8 cellular contexts compared by ENCODE assay signal in genomic region chr4:92387459-92388069, GRCh38.
DNase-seq lines count a peak whose midpoint lies in the region; ATAC-seq and TF ChIP-seq lines count a peak whose summit lies in the region.

No MANE protein-coding gene starts in this region.

- no peak overlapping the region for H3K27ac ChIP-seq in SK-N-MC
- no peak overlapping the region for H3K27ac ChIP-seq in testis

- TF ChIP-seq CTCF in testis (IDR thresholded peaks at IDR 0.05), result peak in 2 of 3 experiments; percentile 29 to 49

- no peak overlapping the region for H3K9ac ChIP-seq in SK-N-MC (ENCODE audit: insufficient read length)

- no peak overlapping the region for H3K27ac Mint-ChIP-seq in activated CD4-positive, alpha-beta memory T cell treated with anti-CD3 and anti-CD28 coated beads for 36 hours

- no peaks in the 10 kb centered on the region for H3K27me3 Mint-ChIP-seq in activated CD4-positive, alpha-beta memory T cell treated with anti-CD3 and anti-CD28 coated beads for 36 hours

- POLR2A ChIA-PET in activated CD4-positive, alpha-beta memory T cell treated with anti-CD3 and anti-CD28 coated beads for 36 hours (lab: Charles Lee), result no interaction called here

- ATAC-seq in GM21528 (IDR thresholded peaks at IDR 0.05; ENCODE audit: low FRiP score, unreplicated experiment), result peak; percentile 74

- no peak for TF ChIP-seq POLR2A in testis (IDR thresholded peaks at IDR 0.05)

- H3K36me3 ChIP-seq in SK-N-MC (ENCODE audit: insufficient read depth, low read length) (no peaks in the 10 kb centered on the region), testis (ENCODE audit: low read depth, missing control alignments) (no peaks in the 10 kb centered on the region)

- H3K9me3 ChIP-seq in SK-N-MC (ENCODE audit: low read depth, low read length) (no peaks in the 10 kb centered on the region), testis (no peaks in the 10 kb centered on the region)

- intact Hi-C loops in testis (cut with DNase I; ENCODE audit: low total_unique reads), result no loop called here
- intact Hi-C loops in activated CD4-positive, alpha-beta memory T cell treated with anti-CD3 and anti-CD28 coated beads for 36 hours (cut with micrococcal nuclease), result loop anchor here (5.0 kb wide), 1 partner anchor 1970 kb away; no protein-coding TSS in a partner anchor

- H3K27me3 ChIP-seq in testis, result no peaks in the 10 kb centered on the region

- no peak overlapping the region for H3K4me3 Mint-ChIP-seq in activated CD4-positive, alpha-beta memory T cell treated with anti-CD3 and anti-CD28 coated beads for 36 hours

- 92 to 94% methylated on average over 1 of the region's 1 CpG for WGBS in testis, 2 donors

- peaks cover 3% of the 10 kb centered on the region for H3K9me3 Mint-ChIP-seq in activated CD4-positive, alpha-beta memory T cell treated with anti-CD3 and anti-CD28 coated beads for 36 hours

- H3K36me3 Mint-ChIP-seq in activated CD4-positive, alpha-beta memory T cell treated with anti-CD3 and anti-CD28 coated beads for 36 hours, result no peaks in the 10 kb centered on the region

- CTCF ChIA-PET in activated CD4-positive, alpha-beta memory T cell treated with anti-CD3 and anti-CD28 coated beads for 36 hours (lab: Charles Lee), result interaction anchor here (0.8 to 1.6 kb wide), 2 partner anchors 1967 to 1968 kb away, joined by 3 read pairs; no protein-coding TSS in a partner anchor

- peak; percentile 23 for DNase-seq in GM03348 (ENCODE audit: low spot score)
- DNase-seq in HT1080 (ENCODE audit: low read depth), result peak; percentile 61
- peak; percentile 42 for DNase-seq in SK-N-MC (ENCODE audit: low read depth, low spot score)
- peak; percentile 36 for DNase-seq in glomerular endothelial cell (ENCODE audit: extremely low read depth, low read depth, low spot score)
- DNase-seq in testis, result peak; percentile 17
- no peak for DNase-seq in activated CD4-positive, alpha-beta memory T cell treated with anti-CD3 and anti-CD28 coated beads for 36 hours
- no peak for DNase-seq in KG1 (lab: John Stamatoyannopoulos, UW)

- H3K4me1 Mint-ChIP-seq in activated CD4-positive, alpha-beta memory T cell treated with anti-CD3 and anti-CD28 coated beads for 36 hours (ENCODE audit: low read depth), result no peaks in the 10 kb centered on the region

- H3K4me3 ChIP-seq in SK-N-MC (no peak overlapping the region), testis (no peak overlapping the region)

- no peaks in the 10 kb centered on the region for H3K4me1 ChIP-seq in testis

Comparison
In these comparisons a context has a peak if more than half of its experiments do, and no peak if none do; other contexts are left out.
1. DNase-seq: peak in GM03348 (single experiment), HT1080 (single experiment), SK-N-MC (single experiment), glomerular endothelial cell (single experiment) and testis (single experiment); none in activated CD4-positive, alpha-beta memory T cell treated with anti-CD3 and anti-CD28 coated beads for 36 hours (single experiment) and KG1 (single experiment).